Comparison of ENCODE assay signal across 23 cellular contexts in genomic region chrX:107482046-107482445, GRCh38. TPM values are rescaled to one million over a fixed set of nuclear protein-coding genes. Genes with fewer than 3 reads are reported as not detected.
"Had no signal": no experiment of that assay in that cellular context is flagged by ENCODE, and none has a peak within 500 bp of the region (broad histone marks: within the 10 kb centered on the region; RNA-seq: fewer than 3 reads in every experiment).

No MANE protein-coding gene starts in this region.

- H3K27ac ChIP-seq: foreskin keratinocyte, lower lobe of right lung, sigmoid colon, testis, vagina had no signal

- H3K9me3 ChIP-seq: lower lobe of right lung, sigmoid colon, testis, vagina had no signal

- H3K36me3 ChIP-seq: lower lobe of right lung, sigmoid colon, vagina had no signal

- ATAC-seq: activated CD4-positive, alpha-beta T cell treated with anti-CD3 and anti-CD28 coated beads for 36 hours; activated T-cell treated with anti-CD3 and anti-CD28 coated beads, Interleukin-2, amount 50 U/mL, for 4 hours; foreskin keratinocyte; lower lobe of right lung; naive thymus-derived CD4-positive, alpha-beta T cell; stimulated activated memory B cell treated with anti-CD40 and anti-IgM and Interleukin-4, amounts not matched to agents 10 μg/mL and 1 μg/mL and 100 μg/mL, for 72 hours had no signal

- H3K4me3 ChIP-seq: lower lobe of right lung, sigmoid colon, smooth muscle cell, testis, vagina had no signal

- H3K4me1 ChIP-seq: foreskin keratinocyte, lower lobe of right lung, sigmoid colon, testis, vagina had no signal

- H3K27me3 ChIP-seq: foreskin keratinocyte, sigmoid colon, testis, vagina had no signal

- DNase-seq: activated B cell treated with CpG ODN at 0.5 μM for 24 hours; activated CD4-positive, alpha-beta T cell treated with anti-CD3 and anti-CD28 coated beads for 36 hours; activated CD4-positive, alpha-beta T cell treated with anti-CD3 and anti-CD28 coated beads, Interleukin-2, amount 50 U/mL, for 4 hours; activated CD8-positive, alpha-beta memory T cell treated with anti-CD3 and anti-CD28 coated beads, Interleukin-2, amount 50 U/mL, for 48 hours; activated naive CD4-positive, alpha-beta T cell treated with Interleukin-2 at 50 U/mL for 16 hours; activated naive CD8-positive, alpha-beta T cell treated with anti-CD3 and anti-CD28 coated beads for 36 hours; activated T-cell treated with anti-CD3 and anti-CD28 coated beads, Interleukin-2, amount 50 U/mL, for 4 hours; effector memory CD4-positive, alpha-beta T cell; foreskin keratinocyte; kidney; lower lobe of right lung; naive thymus-derived CD4-positive, alpha-beta T cell; retina; sigmoid colon; stimulated activated CD4-positive, alpha-beta T cell treated with anti-CD3 and anti-CD28 coated beads, Interleukin-15, amount 100 ng/mL, for 24 hours; testis had no signal

RNA-seq across cellular contexts. Expression of gene FRMPD3, which starts 32.6 kb away (rescaled TPM):
- total RNA-seq: activated CD4-positive, alpha-beta T cell treated with anti-CD3 and anti-CD28 coated beads for 36 hours; activated CD8-positive, alpha-beta memory T cell treated with anti-CD3 and anti-CD28 coated beads for 36 hours; activated naive CD8-positive, alpha-beta T cell treated with anti-CD3 and anti-CD28 coated beads for 36 hours; activated T-cell treated with anti-CD3 and anti-CD28 coated beads, Interleukin-2, amount 50 U/mL, for 4 hours; bronchial epithelial cell; dermis microvascular lymphatic vessel endothelial cell; foreskin keratinocyte; glomerular endothelial cell; smooth muscle cell had no signal
- polyA plus RNA-seq: foreskin keratinocyte; naive thymus-derived CD4-positive, alpha-beta T cell; smooth muscle cell had no signal
